8 cellular contexts compared by ENCODE assay signal in genomic region chr1:2300851-2301606, GRCh38.
A peak's percentile ranks its signal among the peaks of the same experiment; 100 is the strongest.
DNase-seq lines count a peak whose midpoint lies in the region; ATAC-seq and TF ChIP-seq lines count a peak whose summit lies in the region.

No MANE protein-coding gene starts in this region.

- DNase-seq in GM12865 (ENCODE audit: low read depth) (peak; percentile 90), OCI-LY7 (ENCODE audit: low spot score) (peak; percentile 90), activated gamma-delta T cell treated with Interleukin-2 at 50 U/mL for 16 hours (peak; percentile 93), left ventricle myocardium inferior (peak; percentile 87), NCI-H446 (lab: John Stamatoyannopoulos, UW) (no peak), HPDE6-E6E7 (ENCODE audit: extremely low spot score) (no peak)
- peak; percentile 76 for DNase-seq in stimulated activated CD4-positive, alpha-beta T cell treated with anti-CD3 and anti-CD28 coated beads, Interleukin-2, amount 100 ng/mL, for 4 hours (ENCODE audit: low read depth)

- peak overlapping the region; percentile 66 for H3K4me3 ChIP-seq in GM12865 (ENCODE audit: low read depth, low read length)
- H3K4me3 ChIP-seq in OCI-LY7 (ENCODE audit: low read depth, low read length, poor library complexity, severe bottlenecking), result peak overlapping the region; percentile 63
- peak overlapping the region; percentile 58 for H3K4me3 ChIP-seq in left ventricle myocardium inferior

- POLR2A ChIA-PET in OCI-LY7 (lab: Charles Lee), result interaction anchor here (0.7 to 0.9 kb wide), 2 partner anchors 11 to 69 kb away, joined by 3 to 4 read pairs; no protein-coding TSS in a partner anchor

- H3K79me2 ChIP-seq in OCI-LY7 (ENCODE audit: insufficient read depth, low read depth, low read length), result no peaks in the 10 kb centered on the region

- peak; percentile 40 for ATAC-seq in HG02623 (IDR thresholded peaks at IDR 0.05; ENCODE audit: unreplicated experiment)

- H3K4me1 ChIP-seq in OCI-LY7 (ENCODE audit: insufficient read depth, low read length, poor library complexity, severe bottlenecking) (peaks cover 26% of the 10 kb centered on the region), left ventricle myocardium inferior (peaks cover 73% of the 10 kb centered on the region)

- no peaks in the 10 kb centered on the region for H4K20me1 ChIP-seq in OCI-LY7 (ENCODE audit: insufficient read depth, low read length)

- H3K9me3 ChIP-seq in OCI-LY7 (ENCODE audit: low read length) (no peaks in the 10 kb centered on the region), left ventricle myocardium inferior (replicated peaks) (no peaks in the 10 kb centered on the region)

- intact Hi-C loops in OCI-LY7 (cut with micrococcal nuclease; ENCODE audit: unreplicated experiment), result loop anchor here (2.0 to 5.0 kb wide), 2 partner anchors 42 to 104 kb away; no protein-coding TSS in a partner anchor
- intact Hi-C loops in left ventricle myocardium inferior (cut with micrococcal nuclease), result no loop called here

- BruUV-seq in OCI-LY7 (replicated peaks; lab: Mats Ljungman, UMichigan), result no TSS peak

- H3K27me3 ChIP-seq in left ventricle myocardium inferior (ENCODE audit: low read depth), result no peaks in the 10 kb centered on the region

- TF ChIP-seq CTCF in GM12865 (IDR thresholded peaks at IDR 0.05; ENCODE audit: insufficient read depth, low read depth, low read length, missing control alignments) (no peak), OCI-LY7 (conservative IDR thresholded peaks at IDR 0.05; ENCODE audit: low read length) (no peak), left ventricle myocardium inferior (IDR thresholded peaks at IDR 0.05; ENCODE audit: borderline replicate concordance) (no peak)

- H3K27ac ChIP-seq in OCI-LY7 (ENCODE audit: low read depth, low read length, poor library complexity, severe bottlenecking) (peak overlapping the region; percentile 84), left ventricle myocardium inferior (replicated peaks) (peak overlapping the region; percentile 91)

- H3K4me2 ChIP-seq in OCI-LY7 (ENCODE audit: low read length), result peak overlapping the region; percentile 96

- H3K36me3 ChIP-seq in OCI-LY7 (ENCODE audit: insufficient read depth, low read length), result no peaks in the 10 kb centered on the region
- peaks cover 33% of the 10 kb centered on the region for H3K36me3 ChIP-seq in left ventricle myocardium inferior

- H2AFZ ChIP-seq in OCI-LY7 (ENCODE audit: low read length), result peak overlapping the region; percentile 33; the same call in 1 of the 2 replicates

- no peaks in the 10 kb centered on the region for H3K9me2 ChIP-seq in OCI-LY7 (ENCODE audit: insufficient read depth, low read length)

- CTCF ChIA-PET in OCI-LY7 (lab: Charles Lee; ENCODE audit: unreplicated experiment), result no interaction called here

Comparison
In these comparisons a context has a peak if more than half of its experiments do, and no peak if none do; other contexts are left out.
1. DNase-seq: peak in GM12865 (single experiment), OCI-LY7 (single experiment), activated gamma-delta T cell treated with Interleukin-2 at 50 U/mL for 16 hours (single experiment), left ventricle myocardium inferior (single experiment) and stimulated activated CD4-positive, alpha-beta T cell treated with anti-CD3 and anti-CD28 coated beads, Interleukin-2, amount 100 ng/mL, for 4 hours (single experiment); none in NCI-H446 (0 of 2) and HPDE6-E6E7 (single experiment).
2. Peak in every context shown above with its lines, with median percentiles within 50 percentile points of each other: H3K4me3 ChIP-seq.